Comparison of ENCODE assay signal across 8 cellular contexts in genomic region chr2:30147196-30147714, GRCh38. TPM values are rescaled to one million over a fixed set of nuclear protein-coding genes. Genes with fewer than 3 reads are reported as not detected.
DNase-seq lines count a peak whose midpoint lies in the region; ATAC-seq and TF ChIP-seq lines count a peak whose summit lies in the region.

No MANE protein-coding gene starts in this region.

- H3K4me3 ChIP-seq in PC-9: peak overlapping the region; percentile 83

- intact Hi-C loops in CD14-positive monocyte (cut with micrococcal nuclease): no loop called here
- intact Hi-C loops in PC-9 (cut with micrococcal nuclease; ENCODE audit: unreplicated experiment): loop anchor here (5.0 kb wide), 2 partner anchors 55 to 70 kb away; no protein-coding TSS in a partner anchor

- peaks cover 20% of the 10 kb centered on the region; the same call in 1 of the 2 replicates for H3K79me2 ChIP-seq in PC-9 (ENCODE audit: low read depth)

- CTCF ChIA-PET in PC-9 (lab: Charles Lee): interaction anchor here (1.1 to 2.3 kb wide), 2 partner anchors 18 to 564 kb away, joined by 9 to 16 read pairs; no protein-coding TSS in a partner anchor

- H3K36me3 ChIP-seq in PC-9 (ENCODE audit: low read depth): 0 out of 2 replicates have a peak, but pooled peaks cover 4% of the 10 kb centered on the region

- POLR2A ChIA-PET in PC-9 (lab: Charles Lee; ENCODE audit: unreplicated experiment): interaction anchor here (0.5 kb wide), 1 partner anchor 538 kb away, joined by 3 read pairs; no protein-coding TSS in a partner anchor

- H3K4me3 Mint-ChIP-seq in CD14-positive monocyte (peak overlapping the region; percentile 51 to 83), chondrocyte (ENCODE audit: unreplicated experiment) (peak overlapping the region; percentile 77), mesothelial cell of epicardium (peak overlapping the region; percentile 82), type B pancreatic cell (peak overlapping the region; percentile 83)

- H3K36me3 Mint-ChIP-seq in CD14-positive monocyte (peaks cover 32 to 36% of the 10 kb centered on the region in 2 donors), chondrocyte (ENCODE audit: low read depth) (peaks cover 3% of the 10 kb centered on the region), mesothelial cell of epicardium (peaks cover 4% of the 10 kb centered on the region), type B pancreatic cell (peaks cover 14% of the 10 kb centered on the region)

- H3K9me3 Mint-ChIP-seq in CD14-positive monocyte (peaks cover 0 to 2% (median 0%) of the 10 kb centered on the region in 7 donors), chondrocyte (ENCODE audit: low read depth) (no peaks in the 10 kb centered on the region), mesothelial cell of epicardium (no peaks in the 10 kb centered on the region), type B pancreatic cell (no peaks in the 10 kb centered on the region)

- no peaks in the 10 kb centered on the region for H3K27me3 ChIP-seq in PC-9 (ENCODE audit: insufficient read depth, low read depth)

- ATAC-seq in GM21528 (IDR thresholded peaks at IDR 0.05; ENCODE audit: low FRiP score, unreplicated experiment): peak; percentile 7

- H3K4me1 Mint-ChIP-seq in CD14-positive monocyte: peaks cover 40% of the 10 kb centered on the region
- H3K4me1 Mint-ChIP-seq in chondrocyte (ENCODE audit: low read depth): peaks cover 45% of the 10 kb centered on the region
- peaks cover 43% of the 10 kb centered on the region for H3K4me1 Mint-ChIP-seq in mesothelial cell of epicardium
- H3K4me1 Mint-ChIP-seq in type B pancreatic cell (ENCODE audit: unreplicated experiment): peaks cover 39% of the 10 kb centered on the region

- H3K4me1 ChIP-seq in PC-9 (replicated peaks; ENCODE audit: insufficient read depth): peaks cover 39% of the 10 kb centered on the region

- peak overlapping the region; percentile 46 to 97 (median 93) for H3K27ac Mint-ChIP-seq in CD14-positive monocyte
- no peak overlapping the region for H3K27ac Mint-ChIP-seq in chondrocyte (ENCODE audit: unreplicated experiment)
- H3K27ac Mint-ChIP-seq in mesothelial cell of epicardium: no peak overlapping the region
- no peak overlapping the region for H3K27ac Mint-ChIP-seq in type B pancreatic cell

- peaks cover 5% of the 10 kb centered on the region; the same call in 1 of the 2 replicates for H4K20me1 ChIP-seq in PC-9 (ENCODE audit: insufficient read depth)

- TF ChIP-seq CTCF in CD14-positive monocyte (IDR thresholded peaks at IDR 0.05) (no peak), PC-9 (conservative IDR thresholded peaks at IDR 0.05) (no peak), chondrocyte (IDR thresholded peaks at IDR 0.05) (no peak), mesothelial cell of epicardium (IDR thresholded peaks at IDR 0.05; ENCODE audit: unreplicated experiment) (no peak), type B pancreatic cell (conservative IDR thresholded peaks at IDR 0.05) (no peak)

- DNase-seq in CD14-positive monocyte (ENCODE audit: low spot score) (no peak), PC-9 (no peak), chondrocyte (ENCODE audit: low spot score) (no peak), mesothelial cell of epicardium (ENCODE audit: low spot score in 2 of 2, unreplicated experiment in 2 of 2) (peak; percentile 32 to 48), type B pancreatic cell (ENCODE audit: extremely low spot score, unreplicated experiment) (peak; percentile 70), NCI-H1105 (lab: John Stamatoyannopoulos, UW) (no peak), NCI-H1694 treated with DMSO at 0.1 percent for 48 hours (lab: John Stamatoyannopoulos, UW) (no peak)

- peaks cover 20% of the 10 kb centered on the region; the same call in 1 of the 2 replicates for H3F3A ChIP-seq in PC-9 (ENCODE audit: insufficient read depth, low read depth)

- no peaks in the 10 kb centered on the region for H3K9me3 ChIP-seq in PC-9 (ENCODE audit: insufficient read depth, low read depth)

- H3K27ac ChIP-seq in PC-9: peak overlapping the region; percentile 50

- H3K4me2 ChIP-seq in PC-9: peak overlapping the region; percentile 77

- no peaks in the 10 kb centered on the region for H3K9me2 ChIP-seq in PC-9 (ENCODE audit: insufficient read depth)

- H3K27me3 Mint-ChIP-seq in CD14-positive monocyte (ENCODE audit: low read depth in 3 of 3) (peaks cover 0 to 2% (median 0%) of the 10 kb centered on the region in 3 donors), chondrocyte (ENCODE audit: low read depth) (no peaks in the 10 kb centered on the region), mesothelial cell of epicardium (ENCODE audit: low read depth) (no peaks in the 10 kb centered on the region), type B pancreatic cell (peaks cover 4% of the 10 kb centered on the region)

- no TSS peak for BruUV-seq in PC-9 (replicated peaks; lab: Mats Ljungman, UMichigan)

- peak overlapping the region; percentile 94 for H2AFZ ChIP-seq in PC-9

RNA-seq across cellular contexts. Expression of gene YPEL5, which starts 0.4 kb away (rescaled TPM):
- polyA plus RNA-seq in CD14-positive monocyte: 100 to 1,000 TPM; 231 to 235 TPM
- 56.9 and 67.5 TPM in 2 replicates for total RNA-seq in PC-9 (2021)
- total RNA-seq in chondrocyte: 75.3 to 93.3 TPM (median 82.8 TPM) in 3 replicates
- total RNA-seq in mesothelial cell of epicardium: 73.4 to 81.1 TPM (median 79.4 TPM) in 3 replicates
- 55.0 and 69.8 TPM in 2 replicates for total RNA-seq in type B pancreatic cell (ENCODE audit: low replicate concordance)

Comparison
In these comparisons a context has a peak if more than half of its experiments do, and no peak if none do; other contexts are left out.
1. DNase-seq: peak in mesothelial cell of epicardium (2 of 2) and type B pancreatic cell (single experiment); none in CD14-positive monocyte (single experiment), PC-9 (0 of 2), chondrocyte (single experiment), NCI-H1105 (single experiment) and NCI-H1694 treated with DMSO at 0.1 percent for 48 hours (single experiment).
2. H3K27ac Mint-ChIP-seq: peak in CD14-positive monocyte (7 of 7); none in chondrocyte (single experiment), mesothelial cell of epicardium (single experiment) and type B pancreatic cell (single experiment).
3. Peak in every context shown above with its lines, with median percentiles within 50 percentile points of each other: H3K4me3 Mint-ChIP-seq.